ENCODE assay signal across 10 cellular contexts in the genomic region with DNA sequence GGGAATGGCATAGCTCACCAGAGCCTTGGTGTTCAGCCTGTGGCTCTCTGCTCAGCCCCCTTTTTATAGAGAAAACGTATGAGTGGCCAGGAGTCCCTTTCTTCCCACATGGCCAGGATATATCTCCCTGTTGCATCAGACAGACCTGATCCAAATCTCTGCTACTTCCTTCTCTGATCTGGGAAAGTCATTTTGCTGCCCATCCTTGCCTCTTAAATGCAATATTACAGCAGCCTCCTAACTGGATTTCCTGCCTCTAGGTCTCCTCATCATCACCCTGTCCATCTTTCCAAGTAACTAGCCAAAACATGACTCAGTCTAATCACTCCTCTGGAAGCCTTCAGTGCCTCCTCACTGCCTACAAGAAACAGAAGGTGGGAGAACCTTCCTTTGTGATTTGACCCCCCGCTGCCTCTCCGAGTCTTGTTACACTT. TPM values are rescaled to one million over a fixed set of nuclear protein-coding genes. Genes with fewer than 3 reads are reported as not detected.
DNase-seq lines count a peak whose midpoint lies in the region; ATAC-seq and TF ChIP-seq lines count a peak whose summit lies in the region.
"Had no signal": no experiment of that assay in that cellular context is flagged by ENCODE, and none has a peak within 500 bp of the region (broad histone marks: within the 10 kb centered on the region; RNA-seq: fewer than 3 reads in every experiment).

No MANE protein-coding gene starts in this region.

- WGBS in transverse colon (ENCODE audit: low coverage in 1 of 2), 2 donors, result 79 to 90% methylated on average over 2 to 3 of the region's 3 CpGs

- H3K27ac Mint-ChIP-seq in activated CD8-positive, alpha-beta memory T cell treated with anti-CD3 and anti-CD28 coated beads, Interleukin-2, amount 10 ng/mL, durations not matched to agents 7 days and 5 days, result peak overlapping the region; percentile 20

- CTCF ChIA-PET in activated CD8-positive, alpha-beta memory T cell treated with anti-CD3 and anti-CD28 coated beads, Interleukin-2, amount 10 ng/mL, durations not matched to agents 7 days and 5 days (lab: Charles Lee), result interaction anchor here (1.1 kb wide), 1 partner anchor 15 kb away, joined by 3 read pairs; no protein-coding TSS in a partner anchor

- no peak for ATAC-seq in activated CD8-positive, alpha-beta memory T cell treated with anti-CD3 and anti-CD28 coated beads, Interleukin-2, amount 10 ng/mL, durations not matched to agents 7 days and 5 days
- no peak for ATAC-seq in GM19463 (IDR thresholded peaks at IDR 0.05; ENCODE audit: unreplicated experiment)

- H3K4me1 ChIP-seq in transverse colon, result peaks cover 17 to 46% (median 23%) of the 10 kb centered on the region in 4 donors

- H3K4me3 Mint-ChIP-seq in activated CD8-positive, alpha-beta memory T cell treated with anti-CD3 and anti-CD28 coated beads, Interleukin-2, amount 10 ng/mL, durations not matched to agents 7 days and 5 days, result no peak overlapping the region
- H3K4me3 Mint-ChIP-seq: T-helper 1 cell treated with Interleukin-12 subunit alpha and Interleukin-12 subunit beta and Interleukin-4 antibody, amounts not matched to agents 30 μg/mL and 1 μg/mL, for 36 hours had no signal

- H3K27me3 ChIP-seq in brain microvascular endothelial cell (replicated peaks), result no peaks in the 10 kb centered on the region
- H3K27me3 ChIP-seq in transverse colon, result no peaks in the 10 kb centered on the region

- H3K27ac ChIP-seq in brain microvascular endothelial cell, result no peak overlapping the region
- peak overlapping the region in 3 of 4 donors; percentile 3 to 35 (median 24) for H3K27ac ChIP-seq in transverse colon

- H3K36me3 Mint-ChIP-seq in activated CD8-positive, alpha-beta memory T cell treated with anti-CD3 and anti-CD28 coated beads, Interleukin-2, amount 10 ng/mL, durations not matched to agents 7 days and 5 days, result no peaks in the 10 kb centered on the region

- no peaks in the 10 kb centered on the region for H3K9me3 Mint-ChIP-seq in activated CD8-positive, alpha-beta memory T cell treated with anti-CD3 and anti-CD28 coated beads, Interleukin-2, amount 10 ng/mL, durations not matched to agents 7 days and 5 days (ENCODE audit: low read depth)
- H3K9me3 Mint-ChIP-seq: T-helper 1 cell treated with Interleukin-12 subunit alpha and Interleukin-12 subunit beta and Interleukin-4 antibody, amounts not matched to agents 30 μg/mL and 1 μg/mL, for 36 hours had no signal

- H3K27me3 Mint-ChIP-seq in activated CD8-positive, alpha-beta memory T cell treated with anti-CD3 and anti-CD28 coated beads, Interleukin-2, amount 10 ng/mL, durations not matched to agents 7 days and 5 days, result peaks cover 3% of the 10 kb centered on the region

- H3K4me1 Mint-ChIP-seq in activated CD8-positive, alpha-beta memory T cell treated with anti-CD3 and anti-CD28 coated beads, Interleukin-2, amount 10 ng/mL, durations not matched to agents 7 days and 5 days, result peaks cover 88% of the 10 kb centered on the region

- TF ChIP-seq CTCF in brain microvascular endothelial cell (IDR thresholded peaks at IDR 0.05; ENCODE audit: low read depth, low read length, missing control alignments) (no peak), transverse colon (IDR thresholded peaks at IDR 0.05) (no peak)

- in situ Hi-C loops in brain microvascular endothelial cell (cut with HindIII; ENCODE audit: low pct_ligation_motif_present, low sequenced_read_pairs), result no loop called here
- in situ Hi-C loops in transverse colon (cut with MboI; ENCODE audit: low pct_ligation_motif_present in 1 of 4, low pct_unique_long_range_greater_than_20kb in 1 of 4, low sequenced_read_pairs in 3 of 4), result no loop called here

- no peak for TF ChIP-seq POLR2A in transverse colon (IDR thresholded peaks at IDR 0.05)

- no peak for TF ChIP-seq EP300 in transverse colon (IDR thresholded peaks at IDR 0.05; ENCODE audit: low read depth)

- H3K36me3 ChIP-seq in brain microvascular endothelial cell (replicated peaks) (no peaks in the 10 kb centered on the region), transverse colon (no peaks in the 10 kb centered on the region)

- no peak for DNase-seq in activated CD8-positive, alpha-beta memory T cell treated with anti-CD3 and anti-CD28 coated beads, Interleukin-2, amount 10 ng/mL, durations not matched to agents 7 days and 5 days
- no peak for DNase-seq in activated CD8-positive, alpha-beta memory T cell treated with anti-CD3 and anti-CD28 coated beads, Interleukin-2, amount 50 U/mL, for 4 hours
- DNase-seq in brain microvascular endothelial cell (peak; percentile 34), iris pigment epithelial cell (ENCODE audit: low read depth) (peak; percentile 64), transverse colon (no peak), foreskin melanocyte (no peak), HPDE6-E6E7 (ENCODE audit: extremely low spot score) (no peak)
- DNase-seq: 8988T had no signal

- H3K4me3 ChIP-seq in brain microvascular endothelial cell (ENCODE audit: low read depth, low read length), result no peak overlapping the region
- H3K4me3 ChIP-seq in transverse colon, result no peak overlapping the region

- intact Hi-C loops in transverse colon (cut with DNase I; ENCODE audit: low total_unique reads), result no loop called here

- H3K9me3 ChIP-seq in transverse colon, result no peaks in the 10 kb centered on the region

RNA-seq across cellular contexts. Expression of gene CTDSPL, which starts 43.0 kb away (rescaled TPM):
- 1 to 10 TPM; 4.7 to 8.5 TPM for total RNA-seq in activated CD8-positive, alpha-beta memory T cell treated with anti-CD3 and anti-CD28 coated beads, Interleukin-2, amount 10 ng/mL, durations not matched to agents 7 days and 5 days
- total RNA-seq in transverse colon, result 100 to 1,000 TPM in 1 of 4 donors, 10 to 100 TPM in 3; 39.8 to 105 (median 56.2) TPM

Comparison
In these comparisons a context has a peak if more than half of its experiments do, and no peak if none do; other contexts are left out.
1. DNase-seq: peak in brain microvascular endothelial cell (single experiment) and iris pigment epithelial cell (single experiment); none in activated CD8-positive, alpha-beta memory T cell treated with anti-CD3 and anti-CD28 coated beads, Interleukin-2, amount 10 ng/mL, durations not matched to agents 7 days and 5 days (single experiment), activated CD8-positive, alpha-beta memory T cell treated with anti-CD3 and anti-CD28 coated beads, Interleukin-2, amount 50 U/mL, for 4 hours (single experiment), transverse colon (single experiment), foreskin melanocyte (single experiment) and HPDE6-E6E7 (single experiment).
2. RNA of gene CTDSPL, which starts 43.0 kb away (total RNA-seq): 39.8 to 105 TPM in transverse colon; 4.7 to 8.5 TPM in activated CD8-positive, alpha-beta memory T cell treated with anti-CD3 and anti-CD28 coated beads, Interleukin-2, amount 10 ng/mL, durations not matched to agents 7 days and 5 days; every median in the first group is over 4 times any median in the second.